18 cellular contexts compared by ENCODE assay signal in the genomic region with DNA sequence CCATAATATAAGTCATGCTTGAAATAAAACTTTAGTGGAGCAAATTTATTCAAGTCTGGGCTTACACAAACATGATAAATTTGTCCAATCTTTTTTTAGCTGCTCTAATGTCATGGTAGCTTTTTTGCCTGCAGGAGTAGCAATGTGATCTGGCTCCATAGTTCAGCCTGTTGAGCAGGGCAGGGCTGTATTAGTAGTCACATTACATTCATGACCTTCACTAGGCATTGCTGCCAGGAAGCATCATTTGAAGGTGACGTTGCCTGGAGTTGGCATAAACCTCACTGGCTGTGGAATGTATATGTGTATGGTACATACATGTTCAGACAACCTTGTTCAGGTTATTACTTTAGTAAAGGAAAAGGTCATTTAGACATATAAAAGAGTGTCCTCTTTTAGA.
DNase-seq lines count a peak whose midpoint lies in the region; ATAC-seq, FAIRE-seq and TF ChIP-seq lines count a peak whose summit lies in the region.
"Had no signal": no experiment of that assay in that cellular context is flagged by ENCODE, and none has a peak within 500 bp of the region (broad histone marks: within the 10 kb centered on the region; RNA-seq: fewer than 3 reads in every experiment).

No MANE protein-coding gene starts in this region.

- H3K4me3 ChIP-seq in SK-N-SH (ENCODE audit: low read depth in 2 of 2, low read length in 1 of 2) (no peak overlapping the region), bronchial epithelial cell (ENCODE audit: low read depth, low read length) (no peak overlapping the region)

- no peak overlapping the region for H3K4me2 ChIP-seq in SK-N-SH

- TF ChIP-seq CTCF in SK-N-SH (IDR thresholded peaks at IDR 0.05) (no peak), bronchial epithelial cell (IDR thresholded peaks at IDR 0.05; ENCODE audit: insufficient read depth, low read length, severe bottlenecking) (no peak)

- no peak for TF ChIP-seq EP300 in SK-N-SH (IDR thresholded peaks at IDR 0.05; ENCODE audit: borderline replicate concordance in 1 of 2, low read depth in 1 of 2, low read length in 1 of 2)

- FAIRE-seq in bronchial epithelial cell (lab: Jason Lieb, UNC) (peak; percentile 70), urothelium cell line (lab: Jason Lieb, UNC) (peak; percentile 9)
- FAIRE-seq: D721Med had no signal

- H3K27me3 ChIP-seq in SK-N-SH (ENCODE audit: insufficient read depth) (no peaks in the 10 kb centered on the region), bronchial epithelial cell (ENCODE audit: control insufficient read depth, insufficient read depth, low read length) (no peaks in the 10 kb centered on the region)

- H3K79me2 ChIP-seq in SK-N-SH (ENCODE audit: insufficient read depth): peaks cover 100% of the 10 kb centered on the region

- no peaks in the 10 kb centered on the region for H3K9me2 ChIP-seq in SK-N-SH

- TF ChIP-seq RAD21 in SK-N-SH (IDR thresholded peaks at IDR 0.05; ENCODE audit: low read length): no peak

- H2AFZ ChIP-seq in SK-N-SH (ENCODE audit: low read depth): no peak overlapping the region

- POLR2A ChIA-PET in SK-N-SH (lab: Yijun Ruan, JAX): no interaction called here

- DNase-seq in SK-N-SH: no peak
- DNase-seq in bronchial epithelial cell (ENCODE audit: low read depth): peak; percentile 5
- peak; percentile 10 for DNase-seq in left kidney (ENCODE audit: low read depth, low spot score)
- DNase-seq in urothelium cell line (ENCODE audit: low spot score): no peak
- DNase-seq in NCI-H2227 treated with DMSO at 0.1 percent for 48 hours (lab: John Stamatoyannopoulos, UW): no peak
- no peak for DNase-seq in NCI-H526 (lab: John Stamatoyannopoulos, UW)
- DNase-seq in NCI-H748 treated with DMSO at 0.1 percent for 48 hours (lab: John Stamatoyannopoulos, UW): no peak
- DNase-seq: CD8-positive, alpha-beta T cell; COR-L47; DMS153; DMS79 treated with DMSO at 0.1 percent for 48 hours; GDM1; GOT3; H9 had no signal

- peaks cover 0 to 6% of the 10 kb centered on the region in 2 experiments; a peak in 1 of 4 replicates for H3K4me1 ChIP-seq in SK-N-SH (ENCODE audit: control insufficient read depth in 1 of 2, insufficient read depth in 2 of 2, low read depth in 1 of 2, low read length in 1 of 2)

- H3F3A ChIP-seq in SK-N-SH (replicated peaks; ENCODE audit: insufficient read depth): peaks cover 17% of the 10 kb centered on the region

- WGBS in SK-N-SH (ENCODE audit: low lambda C conversion rate): 38% methylated on average over 1 of the region's 1 CpG

- H3K9ac ChIP-seq in SK-N-SH: no peak overlapping the region

- H3K27ac ChIP-seq in SK-N-SH (ENCODE audit: low read depth in 2 of 2, low read length in 1 of 2): peak overlapping the region in 1 of 2 experiments; percentile 35; a peak in 1 of 4 replicates
- H3K27ac ChIP-seq: 22Rv1, HL-60 had no signal

- H3K36me3 ChIP-seq in SK-N-SH (replicated peaks in 1 of 2; ENCODE audit: control insufficient read depth in 1 of 2, insufficient read depth in 2 of 2, low read length in 1 of 2) (peaks cover 0 to 44% of the 10 kb centered on the region in 2 experiments), bronchial epithelial cell (ENCODE audit: control insufficient read depth, insufficient read depth, low read length) (no peaks in the 10 kb centered on the region)

- peak; percentile 28; the same call in 2 of the 3 replicates for ATAC-seq in SK-N-SH treated with all-trans-retinoic acid at 6 μM for 48 hours
- ATAC-seq: CD8-positive, alpha-beta T cell had no signal

- no peaks in the 10 kb centered on the region for H3K9me3 ChIP-seq in SK-N-SH

- peaks cover 100% of the 10 kb centered on the region for H4K20me1 ChIP-seq in SK-N-SH (ENCODE audit: insufficient read depth)

- CTCF ChIA-PET in SK-N-SH (lab: Yijun Ruan, JAX): interaction anchor here (0.6 kb wide), 1 partner anchor 63 kb away, joined by 3 read pairs; no protein-coding TSS in a partner anchor

TF ChIP-seq in SK-N-SH treated with all-trans-retinoic acid at 6 μM for 48 hours, 23 proteins besides CTCF, POLR2A, EP300 and RAD21:
- no peak for TF ChIP-seq GLIS3 (CRISPR knock-in tag; IDR thresholded peaks at IDR 0.05)
- no peak for TF ChIP-seq PPARA (CRISPR knock-in tag; IDR thresholded peaks at IDR 0.05; ENCODE audit: borderline replicate concordance)
- no peak for TF ChIP-seq BACH2 (CRISPR knock-in tag; IDR thresholded peaks at IDR 0.05; ENCODE audit: borderline replicate concordance)
- TF ChIP-seq ZNF565 (CRISPR knock-in tag; conservative IDR thresholded peaks at IDR 0.05; ENCODE audit: low read depth): no peak
- TF ChIP-seq ZFP30 (CRISPR knock-in tag; IDR thresholded peaks at IDR 0.05): no peak
- TF ChIP-seq, protein P1, sequence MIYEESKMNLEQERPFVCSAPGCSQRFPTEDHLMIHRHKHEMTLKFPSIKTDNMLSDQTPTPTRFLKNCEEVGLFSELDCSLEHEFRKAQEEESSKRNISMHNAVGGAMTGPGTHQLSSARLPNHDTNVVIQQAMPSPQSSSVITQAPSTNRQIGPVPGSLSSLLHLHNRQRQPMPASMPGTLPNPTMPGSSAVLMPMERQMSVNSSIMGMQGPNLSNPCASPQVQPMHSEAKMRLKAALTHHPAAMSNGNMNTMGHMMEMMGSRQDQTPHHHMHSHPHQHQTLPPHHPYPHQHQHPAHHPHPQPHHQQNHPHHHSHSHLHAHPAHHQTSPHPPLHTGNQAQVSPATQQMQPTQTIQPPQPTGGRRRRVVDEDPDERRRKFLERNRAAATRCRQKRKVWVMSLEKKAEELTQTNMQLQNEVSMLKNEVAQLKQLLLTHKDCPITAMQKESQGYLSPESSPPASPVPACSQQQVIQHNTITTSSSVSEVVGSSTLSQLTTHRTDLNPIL (CRISPR knock-in tag; IDR thresholded peaks at IDR 0.05; ENCODE audit: low read depth): no peak
- TF ChIP-seq ESRRG (CRISPR knock-in tag; IDR thresholded peaks at IDR 0.05): no peak
- no peak for TF ChIP-seq ARNTL (CRISPR knock-in tag; IDR thresholded peaks at IDR 0.05; ENCODE audit: borderline replicate concordance, low read depth)

TF ChIP-seq in SK-N-SH, 30 proteins besides CTCF, POLR2A, EP300 and RAD21:
- TF ChIP-seq FOXM1 (IDR thresholded peaks at IDR 0.05; ENCODE audit: low read depth) (no peak), GABPA (IDR thresholded peaks at IDR 0.05; ENCODE audit: low read depth) (no peak), EZH2phosphoT487 (IDR thresholded peaks at IDR 0.05; ENCODE audit: borderline replicate concordance, low read depth) (no peak), NRF1 (IDR thresholded peaks at IDR 0.05; ENCODE audit: low read depth, low read length) (no peak), FOSL2 (IDR thresholded peaks at IDR 0.05; ENCODE audit: borderline replicate concordance, low read depth) (no peak), SMC3 (IDR thresholded peaks at IDR 0.05; ENCODE audit: low read depth, low read length) (no peak), CHD2 (IDR thresholded peaks at IDR 0.05; ENCODE audit: low read length, partially characterized antibody) (no peak), NFIC (IDR thresholded peaks at IDR 0.05; ENCODE audit: borderline replicate concordance) (no peak), JUND (IDR thresholded peaks at IDR 0.05) (no peak), YY1 (IDR thresholded peaks at IDR 0.05; ENCODE audit: low read depth) (no peak), RFX5 (IDR thresholded peaks at IDR 0.05; ENCODE audit: low read length) (no peak)
- TF ChIP-seq, protein P2, sequence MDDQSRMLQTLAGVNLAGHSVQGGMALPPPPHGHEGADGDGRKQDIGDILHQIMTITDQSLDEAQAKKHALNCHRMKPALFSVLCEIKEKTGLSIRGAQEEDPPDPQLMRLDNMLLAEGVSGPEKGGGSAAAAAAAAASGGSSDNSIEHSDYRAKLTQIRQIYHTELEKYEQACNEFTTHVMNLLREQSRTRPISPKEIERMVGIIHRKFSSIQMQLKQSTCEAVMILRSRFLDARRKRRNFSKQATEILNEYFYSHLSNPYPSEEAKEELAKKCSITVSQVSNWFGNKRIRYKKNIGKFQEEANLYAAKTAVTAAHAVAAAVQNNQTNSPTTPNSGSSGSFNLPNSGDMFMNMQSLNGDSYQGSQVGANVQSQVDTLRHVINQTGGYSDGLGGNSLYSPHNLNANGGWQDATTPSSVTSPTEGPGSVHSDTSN (IDR thresholded peaks at IDR 0.05): no peak
- TF ChIP-seq, protein P3, sequence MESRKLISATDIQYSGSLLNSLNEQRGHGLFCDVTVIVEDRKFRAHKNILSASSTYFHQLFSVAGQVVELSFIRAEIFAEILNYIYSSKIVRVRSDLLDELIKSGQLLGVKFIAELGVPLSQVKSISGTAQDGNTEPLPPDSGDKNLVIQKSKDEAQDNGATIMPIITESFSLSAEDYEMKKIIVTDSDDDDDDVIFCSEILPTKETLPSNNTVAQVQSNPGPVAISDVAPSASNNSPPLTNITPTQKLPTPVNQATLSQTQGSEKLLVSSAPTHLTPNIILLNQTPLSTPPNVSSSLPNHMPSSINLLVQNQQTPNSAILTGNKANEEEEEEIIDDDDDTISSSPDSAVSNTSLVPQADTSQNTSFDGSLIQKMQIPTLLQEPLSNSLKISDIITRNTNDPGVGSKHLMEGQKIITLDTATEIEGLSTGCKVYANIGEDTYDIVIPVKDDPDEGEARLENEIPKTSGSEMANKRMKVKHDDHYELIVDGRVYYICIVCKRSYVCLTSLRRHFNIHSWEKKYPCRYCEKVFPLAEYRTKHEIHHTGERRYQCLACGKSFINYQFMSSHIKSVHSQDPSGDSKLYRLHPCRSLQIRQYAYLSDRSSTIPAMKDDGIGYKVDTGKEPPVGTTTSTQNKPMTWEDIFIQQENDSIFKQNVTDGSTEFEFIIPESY (IDR thresholded peaks at IDR 0.05; ENCODE audit: borderline replicate concordance, low read depth): no peak
- TF ChIP-seq, protein P4, sequence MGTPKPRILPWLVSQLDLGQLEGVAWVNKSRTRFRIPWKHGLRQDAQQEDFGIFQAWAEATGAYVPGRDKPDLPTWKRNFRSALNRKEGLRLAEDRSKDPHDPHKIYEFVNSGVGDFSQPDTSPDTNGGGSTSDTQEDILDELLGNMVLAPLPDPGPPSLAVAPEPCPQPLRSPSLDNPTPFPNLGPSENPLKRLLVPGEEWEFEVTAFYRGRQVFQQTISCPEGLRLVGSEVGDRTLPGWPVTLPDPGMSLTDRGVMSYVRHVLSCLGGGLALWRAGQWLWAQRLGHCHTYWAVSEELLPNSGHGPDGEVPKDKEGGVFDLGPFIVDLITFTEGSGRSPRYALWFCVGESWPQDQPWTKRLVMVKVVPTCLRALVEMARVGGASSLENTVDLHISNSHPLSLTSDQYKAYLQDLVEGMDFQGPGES (IDR thresholded peaks at IDR 0.05; ENCODE audit: low read depth, low read length): no peak

Comparison
In these comparisons a context has a peak if more than half of its experiments do, and no peak if none do; other contexts are left out.
1. DNase-seq: peak in bronchial epithelial cell (single experiment) and left kidney (single experiment); none in SK-N-SH (single experiment), urothelium cell line (single experiment), NCI-H2227 treated with DMSO at 0.1 percent for 48 hours (single experiment), NCI-H526 (0 of 2) and NCI-H748 treated with DMSO at 0.1 percent for 48 hours (single experiment).